In genomic region chr14:35050652-35051051, GRCh38 we compare ENCODE assay signal across 12 cellular contexts. TPM values are rescaled to one million over a fixed set of nuclear protein-coding genes. Genes with fewer than 3 reads are reported as not detected.
A peak's percentile ranks its signal among the peaks of the same experiment; 100 is the strongest.
DNase-seq lines count a peak whose midpoint lies in the region; ATAC-seq, FAIRE-seq and TF ChIP-seq lines count a peak whose summit lies in the region.
"Had no signal": no experiment of that assay in that cellular context is flagged by ENCODE, and none has a peak within 500 bp of the region (broad histone marks: within the 10 kb centered on the region; RNA-seq: fewer than 3 reads in every experiment).

No MANE protein-coding gene starts in this region.

- TF ChIP-seq CTCF in A673 (conservative IDR thresholded peaks at IDR 0.05; ENCODE audit: low read depth, low read length) (no peak), HFFc6 (IDR thresholded peaks at IDR 0.05) (no peak), K562 (IDR thresholded peaks at IDR 0.05 in 2 of 3, conservative IDR thresholded peaks at IDR 0.05 in 1 of 3; ENCODE audit: insufficient read depth in 2 of 3, low read depth in 1 of 3, low read length in 3 of 3) (no peak)

- H3K36me3 Mint-ChIP-seq in HFFc6 (ENCODE audit: low read depth), result peaks cover 26% of the 10 kb centered on the region; the same call in 1 of the 2 replicates

- no peak overlapping the region; a peak in 1 of 4 replicates for H3K9ac ChIP-seq in K562 (ENCODE audit: insufficient read depth in 1 of 2, low read depth in 2 of 2, low read length in 2 of 2)

- POLR2A ChIA-PET in A673 (lab: Charles Lee; ENCODE audit: low non-redundant PET) (no interaction called here), K562 (lab: Yijun Ruan, JAX) (interaction anchor here (0.6 to 0.8 kb wide), 5 partner anchors 8 to 178 kb away, joined by 3 to 5 read pairs (median 4); no protein-coding TSS in a partner anchor)

- BruUV-seq in A673 (replicated peaks; lab: Mats Ljungman, UMichigan) (no TSS peak), K562 (replicated peaks; lab: Mats Ljungman, UMichigan) (no TSS peak)

- peaks cover 35% of the 10 kb centered on the region for H3K4me1 Mint-ChIP-seq in HFFc6 (ENCODE audit: low read depth)

- H3K27ac ChIP-seq in A673 (ENCODE audit: low read depth, low read length, poor library complexity, severe bottlenecking), result peak overlapping the region; percentile 46
- H3K27ac ChIP-seq in K562 (ENCODE audit: extremely low read depth, low read depth, low read length), result peak overlapping the region; percentile 73

- H3K9me1 ChIP-seq in K562 (ENCODE audit: control insufficient read depth, insufficient read depth, low read length), result no peaks in the 10 kb centered on the region

- 0 out of 2 replicates have a peak, but pooled peaks cover 4% of the 10 kb centered on the region for H3K27me3 Mint-ChIP-seq in HFFc6 (ENCODE audit: insufficient read depth)
- H3K27me3 Mint-ChIP-seq: dendritic cell treated with granulocyte-macrophage colony-stimulating factor and Interleukin-4, amounts not matched to agents 40 ng/mL and 50 ng/mL, for 4 days had no signal

- 0% methylated on average over 1 of the region's 1 CpG for whole genome bisulfite sequencing in K562 (ENCODE audit: insufficient coverage, low coverage, missing lambda C conversion rate)

- H3K9me3 ChIP-seq in A673 (ENCODE audit: low read depth, low read length, poor library complexity, severe bottlenecking) (no peaks in the 10 kb centered on the region), K562 (replicated peaks; ENCODE audit: control insufficient read depth, insufficient read depth, low read depth, low read length) (no peaks in the 10 kb centered on the region)

- TF ChIP-seq POLR2A in K562 (conservative IDR thresholded peaks at IDR 0.05), result no peak

- TF ChIP-seq EP300 in K562 (IDR thresholded peaks at IDR 0.05; ENCODE audit: low read length), result peak; percentile 57

- peaks cover 5% of the 10 kb centered on the region for H3K4me1 ChIP-seq in A673 (ENCODE audit: insufficient read depth, low read length, poor library complexity, severe bottlenecking)
- peaks cover 9 to 16% of the 10 kb centered on the region in 2 experiments; a peak in 4 of 5 replicates for H3K4me1 ChIP-seq in K562 (replicated peaks in 1 of 2; ENCODE audit: control insufficient read depth in 2 of 2, insufficient read depth in 2 of 2, low read length in 2 of 2)

- H3K4me2 ChIP-seq in K562 (ENCODE audit: insufficient read depth, low read length), result peak overlapping the region; percentile 7; the same call in 1 of the 2 replicates

- peak overlapping the region; percentile 86 for H3K27ac Mint-ChIP-seq in HFFc6
- H3K27ac Mint-ChIP-seq: dendritic cell treated with granulocyte-macrophage colony-stimulating factor and Interleukin-4, amounts not matched to agents 40 ng/mL and 50 ng/mL, for 4 days had no signal

- peaks cover 42% of the 10 kb centered on the region for H3K79me2 ChIP-seq in K562 (ENCODE audit: control insufficient read depth, insufficient read depth, low read length)

- H3K4me3 Mint-ChIP-seq in HFFc6, result peak overlapping the region; percentile 12; the same call in 1 of the 2 replicates
- H3K4me3 Mint-ChIP-seq: dendritic cell treated with granulocyte-macrophage colony-stimulating factor and Interleukin-4, amounts not matched to agents 40 ng/mL and 50 ng/mL, for 4 days; immature natural killer cell had no signal

- no peaks in the 10 kb centered on the region for H3K36me3 ChIP-seq in A673 (ENCODE audit: insufficient read depth, low read length, poor library complexity, severe bottlenecking)
- H3K36me3 ChIP-seq in K562 (ENCODE audit: control insufficient read depth, insufficient read depth, low read length), result peaks cover 5% of the 10 kb centered on the region; the same call in 1 of the 3 replicates

- peak; percentile 89 for FAIRE-seq in K562 (lab: Jason Lieb, UNC)

- TF ChIP-seq RAD21 in K562 (CRISPR knock-in tag; conservative IDR thresholded peaks at IDR 0.05 in 1 of 2, IDR thresholded peaks at IDR 0.05 in 1 of 2), result no peak

- H3K4me3 ChIP-seq in A673 (ENCODE audit: low read depth, low read length, poor library complexity, severe bottlenecking), result no peak overlapping the region
- H3K4me3 ChIP-seq in K562, result no peak overlapping the region

- in situ Hi-C loops in K562 (cut with MboI), result no loop called here

- DNase-seq in A673 (ENCODE audit: low spot score), result peak; percentile 48
- peak; percentile 49 for DNase-seq in HFFc6
- peak; percentile 44 to 75 (median 58) for DNase-seq in K562 (ENCODE audit: extremely low read depth in 1 of 4, low spot score in 3 of 4)
- DNase-seq in left lobe of liver (ENCODE audit: low spot score), result peak; percentile 57
- DNase-seq in activated CD8-positive, alpha-beta memory T cell treated with anti-CD3 and anti-CD28 coated beads, Interleukin-2, amount 50 U/mL, for 48 hours, result no peak
- no peak for DNase-seq in T-helper 2 cell
- DNase-seq: immature natural killer cell, NCI-H345, posterior cingulate gyrus had no signal

- H4K20me1 ChIP-seq in K562 (replicated peaks; ENCODE audit: control insufficient read depth, insufficient read depth, low read length), result no peaks in the 10 kb centered on the region

- no peak overlapping the region for H2AFZ ChIP-seq in K562 (ENCODE audit: low read depth, low read length)

- no peaks in the 10 kb centered on the region for H3K9me3 Mint-ChIP-seq in HFFc6
- H3K9me3 Mint-ChIP-seq: dendritic cell treated with granulocyte-macrophage colony-stimulating factor and Interleukin-4, amounts not matched to agents 40 ng/mL and 50 ng/mL, for 4 days; immature natural killer cell had no signal

- ATAC-seq in K562, result peak; percentile 20
- ATAC-seq in left lobe of liver, result peak; percentile 41
- no peak for ATAC-seq in GM19455 (IDR thresholded peaks at IDR 0.05; ENCODE audit: unreplicated experiment)
- ATAC-seq in GM18858 (IDR thresholded peaks at IDR 0.05; ENCODE audit: unreplicated experiment), result no peak

- H3K27me3 ChIP-seq in A673 (replicated peaks; ENCODE audit: insufficient read depth, low read depth, low read length, poor library complexity) (no peaks in the 10 kb centered on the region), K562 (ENCODE audit: control insufficient read depth in 2 of 2, insufficient read depth in 2 of 2, low read length in 2 of 2) (no peaks in the 10 kb centered on the region)

- CTCF ChIA-PET in A673 (lab: Charles Lee), result no interaction called here
- CTCF ChIA-PET in K562 (lab: Yijun Ruan, JAX; ENCODE audit: low intra/inter-chr PET ratio), result interaction anchor here (0.6 kb wide), 1 partner anchor 1050 kb away, joined by 3 read pairs; no protein-coding TSS in a partner anchor

- intact Hi-C loops in A673 (cut with micrococcal nuclease; ENCODE audit: unreplicated experiment) (no loop called here), K562 (cut with micrococcal nuclease) (no loop called here)

TF ChIP-seq in K562, 482 proteins besides CTCF, POLR2A, EP300 and RAD21 (continues in another document):
- TF ChIP-seq TOE1 (IDR thresholded peaks at IDR 0.05; ENCODE audit: borderline replicate concordance) (0 out of 2 replicates have a peak, but pooled peaks have one; percentile 31), TOE1 (CRISPR knock-in tag; IDR thresholded peaks at IDR 0.05; ENCODE audit: borderline replicate concordance, low read depth) (no peak)

RNA-seq across cellular contexts. Expression of gene FAM177A1, which starts 4.6 kb away (rescaled TPM):
- total RNA-seq in A673 (2021), result 52.9 and 59.2 TPM in 2 replicates
- total RNA-seq in HFFc6 (2021; fragmentation: NEBNext Ultra II Directional; extraction: Animal tissue kit (Norgen Biotek cat#: 25700)), result 10 to 100 TPM; 80.2 to 99.5 (median 91.9) TPM
- total RNA-seq in K562 (2011; cell fraction: chromatin; rRNA removed; ENCODE audit: low replicate concordance), result 16.0 and 36.3 TPM in 2 replicates
- 24.5 and 25.3 TPM in 2 replicates for total RNA-seq in K562 (2011; cell fraction: nucleolus; rRNA removed)
- 26.8 and 34.9 TPM in 2 replicates for total RNA-seq in K562 (2011; cell fraction: nucleoplasm; rRNA removed)
- 29.9 and 35.3 TPM in 2 replicates for total RNA-seq in K562 (2014; rRNA removed)
- 28.1 and 34.2 TPM in 2 replicates for total RNA-seq in K562 (2014; rRNA removed; fragmentation: Illumina TruSeq; extraction: Trizol)
- 27.5 and 27.8 TPM in 2 replicates for total RNA-seq in K562 (2015; rRNA removed; fragmentation: Illumina TruSeq; extraction: Trizol)
- total RNA-seq in K562 (2021), result 34.5 and 36.2 TPM in 2 replicates
- 30.3 and 35.6 TPM in 2 replicates for polyA plus RNA-seq in K562 (2011; rRNA removed)
- 22.8 and 26.5 TPM in 2 replicates for polyA plus RNA-seq in K562 (2011; cell fraction: cytosol; rRNA removed)
- polyA plus RNA-seq in K562 (2011; cell fraction: nucleus; rRNA removed), result 13.9 and 16.9 TPM in 2 replicates
- polyA plus RNA-seq in K562 (2012), result 34.5 and 41.8 TPM in 2 replicates
- polyA plus RNA-seq in K562 (2014; fragmentation: Illumina TruSeq; extraction: Trizol), result 30.6 and 32.6 TPM in 2 replicates
- polyA plus RNA-seq in K562 (2014; fragmentation: Nextera tagmentation; extraction: Ambion mirVana), result 10 to 100 TPM in 1 of 2 experiments, 1 to 10 TPM in 1; 7.7 to 12.1 TPM
- polyA plus RNA-seq in K562 (2014; rRNA removed), result 36.2 and 41.2 TPM in 2 replicates
- 10.3 and 10.9 TPM in 2 replicates for polyA minus RNA-seq in K562 (2011; rRNA and poly(A)+ RNA removed)
- 7.7 and 11.3 TPM in 2 replicates for polyA minus RNA-seq in K562 (2011; cell fraction: cytosol; rRNA and poly(A)+ RNA removed)
- polyA minus RNA-seq in K562 (2011; cell fraction: nucleus; rRNA and poly(A)+ RNA removed), result 14.8 and 16.6 TPM in 2 replicates
- 48.2 TPM for total RNA-seq in left lobe of liver

Comparison
In these comparisons a context has a peak if more than half of its experiments do, and no peak if none do; other contexts are left out.
1. DNase-seq: peak in A673 (single experiment), HFFc6 (single experiment), K562 (4 of 4) and left lobe of liver (single experiment); none in activated CD8-positive, alpha-beta memory T cell treated with anti-CD3 and anti-CD28 coated beads, Interleukin-2, amount 50 U/mL, for 48 hours (single experiment) and T-helper 2 cell (0 of 5).
2. ATAC-seq: peak in K562 (single experiment) and left lobe of liver (single experiment); none in GM19455 (single experiment) and GM18858 (single experiment).